Comparison of ENCODE assay signal across 13 cellular contexts in the genomic region with DNA sequence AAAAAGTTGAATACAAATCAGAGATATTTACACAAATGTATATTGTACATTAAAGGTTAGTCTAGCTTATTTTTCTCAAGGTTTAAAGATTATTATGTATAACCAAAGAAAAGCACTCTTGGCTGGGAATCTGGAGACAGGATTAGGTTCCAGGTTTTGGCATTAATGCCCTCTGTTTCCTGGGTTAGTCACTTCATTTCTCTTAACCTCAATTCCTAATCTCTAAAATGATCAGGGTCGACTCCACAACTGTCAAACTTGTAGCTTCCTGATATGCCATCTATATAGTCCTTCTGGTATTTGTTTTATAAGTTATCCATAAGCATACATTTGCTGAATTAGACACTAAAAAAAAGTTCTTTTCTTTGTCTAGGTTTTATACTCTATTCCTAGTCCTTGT. TPM values are rescaled to one million over a fixed set of nuclear protein-coding genes. Genes with fewer than 3 reads are reported as not detected.
A peak's percentile ranks its signal among the peaks of the same experiment; 100 is the strongest.
DNase-seq lines count a peak whose midpoint lies in the region; ATAC-seq and TF ChIP-seq lines count a peak whose summit lies in the region.
"Had no signal": no experiment of that assay in that cellular context is flagged by ENCODE, and none has a peak within 500 bp of the region (broad histone marks: within the 10 kb centered on the region; RNA-seq: fewer than 3 reads in every experiment).

No MANE protein-coding gene starts in this region.

- H2BK120ac ChIP-seq in H9 (ENCODE audit: low read depth, low read length, poor library complexity, severe bottlenecking) = no peak overlapping the region

- no peak overlapping the region for H3K27ac ChIP-seq in BLaER1
- no peak overlapping the region for H3K27ac ChIP-seq in H9 (ENCODE audit: insufficient read length, low read depth, low read length)
- peak overlapping the region; percentile 52 to 53 for H3K27ac ChIP-seq in liver (ENCODE audit: low read depth in 1 of 2, low read length in 2 of 2)
- H3K27ac ChIP-seq: brain microvascular endothelial cell had no signal

- H4K8ac ChIP-seq in H9 (replicated peaks; ENCODE audit: insufficient read length, low read depth, low read length) = no peak overlapping the region

- H3K18ac ChIP-seq in H9 (ENCODE audit: insufficient read length, low read depth, low read length) = no peak overlapping the region

- H3K27me3 Mint-ChIP-seq in H9 (ENCODE audit: low read depth) = peaks cover 10% of the 10 kb centered on the region
- no peaks in the 10 kb centered on the region for H3K27me3 Mint-ChIP-seq in activated naive CD8-positive, alpha-beta T cell

- H3T11ph ChIP-seq in H9 (ENCODE audit: low read length) = no peak overlapping the region

- H3K27ac Mint-ChIP-seq in H9 = no peak overlapping the region
- H3K27ac Mint-ChIP-seq in activated naive CD8-positive, alpha-beta T cell = no peak overlapping the region

- no peak overlapping the region for H3K56ac ChIP-seq in H9 (ENCODE audit: insufficient read length, low read depth, low read length)

- peak overlapping the region in 1 of 2 experiments; percentile 78; a peak in 2 of 5 replicates for H3K4me3 Mint-ChIP-seq in H9
- H3K4me3 Mint-ChIP-seq in activated naive CD8-positive, alpha-beta T cell = peak overlapping the region; percentile 83

- peaks cover 40% of the 10 kb centered on the region; the same call in 1 of the 2 replicates for H3K79me2 ChIP-seq in H9 (ENCODE audit: insufficient read depth, low read length)

- H2AK5ac ChIP-seq in H9 (ENCODE audit: insufficient read length, low read length) = no peak overlapping the region

- no peak overlapping the region for H3K4ac ChIP-seq in H9 (ENCODE audit: low read depth, low read length)

- H2BK5ac ChIP-seq in H9 (ENCODE audit: insufficient read length, low read length) = no peak overlapping the region

- peaks cover 8% of the 10 kb centered on the region for H3K79me1 ChIP-seq in H9 (ENCODE audit: insufficient read depth, low read depth, low read length, poor library complexity, severe bottlenecking)

- no peak overlapping the region for H2BK20ac ChIP-seq in H9 (ENCODE audit: low read depth, low read length, poor library complexity, severe bottlenecking)

- peaks cover 12% of the 10 kb centered on the region for H3K23me2 ChIP-seq in H9 (ENCODE audit: insufficient read length, low read depth, low read length, poor library complexity, severe bottlenecking)

- TF ChIP-seq RAD21 in liver (IDR thresholded peaks at IDR 0.05) = no peak

- TF ChIP-seq CTCF in H9 (conservative IDR thresholded peaks at IDR 0.05) (no peak), liver (IDR thresholded peaks at IDR 0.05; ENCODE audit: low read depth, low read length, missing input control) (no peak)

- 0 out of 2 replicates have a peak overlapping the region, but pooled peaks have one; percentile 39 for H3K4me2 ChIP-seq in BLaER1
- peak overlapping the region; percentile 50 for H3K4me2 ChIP-seq in H9 (ENCODE audit: insufficient read depth, insufficient read length, low read length)

- peaks cover 24 to 30% of the 10 kb centered on the region in 2 experiments for H3K4me1 Mint-ChIP-seq in H9
- peaks cover 65% of the 10 kb centered on the region for H3K4me1 Mint-ChIP-seq in activated naive CD8-positive, alpha-beta T cell (ENCODE audit: low read depth)

- no peak overlapping the region for H2BK12ac ChIP-seq in H9 (ENCODE audit: insufficient read length, low read depth, low read length)

- no peak overlapping the region for H3K23ac ChIP-seq in H9 (ENCODE audit: insufficient read length, low read depth, low read length)

- H3K36me3 ChIP-seq in BLaER1 (no peaks in the 10 kb centered on the region), liver (ENCODE audit: control insufficient read depth in 4 of 4, insufficient read depth in 3 of 4, low read depth in 1 of 4, low read length in 3 of 4) (no peaks in the 10 kb centered on the region)
- H3K36me3 ChIP-seq: brain microvascular endothelial cell had no signal

- H2BK15ac ChIP-seq in H9 (ENCODE audit: low read depth, low read length) = no peak overlapping the region

- ATAC-seq in HG03469 (IDR thresholded peaks at IDR 0.05; ENCODE audit: unreplicated experiment) = no peak
- no peak for ATAC-seq in GM18909 (IDR thresholded peaks at IDR 0.05; ENCODE audit: poor library complexity, unreplicated experiment)
- ATAC-seq: esophagus mucosa had no signal

- H4K5ac ChIP-seq in H9 (ENCODE audit: insufficient read length, low read depth, low read length) = no peak overlapping the region

- H3K9me3 Mint-ChIP-seq in H9 = no peaks in the 10 kb centered on the region
- no peaks in the 10 kb centered on the region for H3K9me3 Mint-ChIP-seq in activated naive CD8-positive, alpha-beta T cell (ENCODE audit: low read depth)
- H3K9me3 Mint-ChIP-seq: CD14-positive monocyte had no signal

- H3K27me3 ChIP-seq in BLaER1 (no peaks in the 10 kb centered on the region), H9 (ENCODE audit: insufficient read depth, low read length) (no peaks in the 10 kb centered on the region), liver (ENCODE audit: control insufficient read depth in 4 of 4, insufficient read depth in 4 of 4, low read length in 3 of 4) (no peaks in the 10 kb centered on the region)
- H3K27me3 ChIP-seq: brain microvascular endothelial cell had no signal

- WGBS in H9 (ENCODE audit: extremely low coverage, insufficient read length, low lambda C conversion rate) = no CpG with 5 or more reads among the region's 1 CpG
- WGBS in liver = 12% methylated on average over 1 of the region's 1 CpG

- no peak overlapping the region for H4K91ac ChIP-seq in H9 (ENCODE audit: insufficient read length, low read depth, low read length)

- H3K14ac ChIP-seq in H9 (ENCODE audit: insufficient read depth, low read length) = no peak overlapping the region

- H4K20me1 ChIP-seq in BLaER1 (peaks cover 22% of the 10 kb centered on the region), H9 (ENCODE audit: control insufficient read depth, insufficient read depth, insufficient read length) (no peaks in the 10 kb centered on the region)

- H3K36me3 Mint-ChIP-seq in H9 (ENCODE audit: insufficient read depth in 1 of 3, low read depth in 3 of 3) = 0 out of 7 replicates have a peak, but pooled peaks cover 0 to 1% (median 0%) of the 10 kb centered on the region in 3 experiments
- H3K36me3 Mint-ChIP-seq in activated naive CD8-positive, alpha-beta T cell = no peaks in the 10 kb centered on the region
- H3K36me3 Mint-ChIP-seq: CD14-positive monocyte had no signal

- DNase-seq in H9 (no peak), NCI-H2029 treated with DMSO at 0.1 percent for 48 hours (lab: John Stamatoyannopoulos, UW) (no peak), NCI-H748 (lab: John Stamatoyannopoulos, UW; ENCODE audit: unreplicated experiment) (no peak)
- DNase-seq: brain microvascular endothelial cell; NK-92 treated with Interleukin-12 subunit alpha and Interleukin-12 subunit beta, amount 100 ng/mL, for 24 hours; small intestine had no signal

- H3K9ac ChIP-seq in BLaER1 = no peak overlapping the region
- H3K9ac ChIP-seq in H9 (ENCODE audit: extremely low read depth, insufficient read length, low read length) = no peak overlapping the region
- peak overlapping the region in 1 of 2 donors; percentile 17 for H3K9ac ChIP-seq in liver (ENCODE audit: low read depth in 1 of 2, low read length in 2 of 2)

- peaks cover 17% of the 10 kb centered on the region for H3K4me1 ChIP-seq in BLaER1
- peaks cover 9% of the 10 kb centered on the region; the same call in 1 of the 2 replicates for H3K4me1 ChIP-seq in H9 (ENCODE audit: insufficient read depth, low read length)
- peaks cover 2 to 42% (median 19%) of the 10 kb centered on the region in 4 donors for H3K4me1 ChIP-seq in liver (ENCODE audit: control insufficient read depth in 4 of 4, insufficient read depth in 4 of 4, low read length in 3 of 4)

- no peak overlapping the region for H2AFZ ChIP-seq in H9 (ENCODE audit: low read length)

- H3K9me3 ChIP-seq in BLaER1 (no peaks in the 10 kb centered on the region), H9 (ENCODE audit: control insufficient read depth, low read depth, low read length) (no peaks in the 10 kb centered on the region), liver (ENCODE audit: control insufficient read depth in 4 of 4, low read length in 3 of 4) (no peaks in the 10 kb centered on the region)

- H3K4me3 ChIP-seq in BLaER1 (no peak overlapping the region), liver (ENCODE audit: low read depth in 1 of 3, low read length in 3 of 3) (peak overlapping the region; percentile 1 to 65 (median 37))

TF ChIP-seq in liver, 16 proteins besides CTCF, POLR2A, EP300 and RAD21 (continues in another document):
- TF ChIP-seq HNF4G (IDR thresholded peaks at IDR 0.05) (no peak), RXRA (IDR thresholded peaks at IDR 0.05) (no peak), MAX (IDR thresholded peaks at IDR 0.05) (no peak), NR2F2 (IDR thresholded peaks at IDR 0.05) (no peak), FOXA1 (IDR thresholded peaks at IDR 0.05) (no peak), EGR1 (IDR thresholded peaks at IDR 0.05; ENCODE audit: low read depth in 2 of 2) (no peak), HNF4A (conservative IDR thresholded peaks at IDR 0.05) (no peak), TAF1 (conservative IDR thresholded peaks at IDR 0.05) (no peak)
- TF ChIP-seq, protein P1, sequence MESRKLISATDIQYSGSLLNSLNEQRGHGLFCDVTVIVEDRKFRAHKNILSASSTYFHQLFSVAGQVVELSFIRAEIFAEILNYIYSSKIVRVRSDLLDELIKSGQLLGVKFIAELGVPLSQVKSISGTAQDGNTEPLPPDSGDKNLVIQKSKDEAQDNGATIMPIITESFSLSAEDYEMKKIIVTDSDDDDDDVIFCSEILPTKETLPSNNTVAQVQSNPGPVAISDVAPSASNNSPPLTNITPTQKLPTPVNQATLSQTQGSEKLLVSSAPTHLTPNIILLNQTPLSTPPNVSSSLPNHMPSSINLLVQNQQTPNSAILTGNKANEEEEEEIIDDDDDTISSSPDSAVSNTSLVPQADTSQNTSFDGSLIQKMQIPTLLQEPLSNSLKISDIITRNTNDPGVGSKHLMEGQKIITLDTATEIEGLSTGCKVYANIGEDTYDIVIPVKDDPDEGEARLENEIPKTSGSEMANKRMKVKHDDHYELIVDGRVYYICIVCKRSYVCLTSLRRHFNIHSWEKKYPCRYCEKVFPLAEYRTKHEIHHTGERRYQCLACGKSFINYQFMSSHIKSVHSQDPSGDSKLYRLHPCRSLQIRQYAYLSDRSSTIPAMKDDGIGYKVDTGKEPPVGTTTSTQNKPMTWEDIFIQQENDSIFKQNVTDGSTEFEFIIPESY (IDR thresholded peaks at IDR 0.05) = no peak

RNA-seq across cellular contexts. Expression of gene ITPR2, which starts 2.6 kb away (rescaled TPM):
- 14.8 and 16.1 TPM in 2 replicates for total RNA-seq in H9 (2021)
- 10 to 100 TPM; 51.6 to 93.3 TPM for total RNA-seq in liver
- polyA plus RNA-seq in liver = 10 to 100 TPM; 11.7 to 19.2 TPM

Comparison
In these comparisons a context has a peak if more than half of its experiments do, and no peak if none do; other contexts are left out.
1. H3K27ac ChIP-seq: peak in liver (2 of 2); none in BLaER1 (single experiment) and H9 (single experiment).